ENCODE assay signal across 9 cellular contexts in the genomic region with DNA sequence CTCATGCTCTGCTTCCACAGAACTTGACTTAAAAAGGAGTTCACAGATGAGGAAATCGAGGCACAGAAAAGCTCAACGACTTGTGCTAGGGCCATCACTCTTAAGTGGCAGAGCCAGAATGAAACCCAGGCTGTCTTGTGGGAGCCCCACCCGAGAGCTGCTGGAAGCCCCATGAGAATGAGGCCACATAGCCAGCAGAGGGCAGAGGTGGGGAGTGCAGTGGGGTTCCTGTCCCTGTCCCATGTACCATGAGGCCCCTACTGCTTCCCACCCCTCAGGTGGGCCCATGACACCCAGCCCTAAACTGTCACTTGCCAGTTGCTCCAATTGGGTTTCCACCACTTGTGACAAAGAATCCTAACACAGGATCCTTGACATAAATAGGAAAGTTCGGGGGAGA.
DNase-seq lines count a peak whose midpoint lies in the region; ATAC-seq and TF ChIP-seq lines count a peak whose summit lies in the region.
"Had no signal": no experiment of that assay in that cellular context is flagged by ENCODE, and none has a peak within 500 bp of the region (broad histone marks: within the 10 kb centered on the region; RNA-seq: fewer than 3 reads in every experiment).

No MANE protein-coding gene starts in this region.

- 83% methylated on average over 4 of the region's 4 CpGs for WGBS in hepatocyte (ENCODE audit: low lambda C conversion rate, missing lambda C conversion rate)

- no peak overlapping the region for H2AFZ ChIP-seq in hepatocyte

- TF ChIP-seq CTCF in GM06990 (IDR thresholded peaks at IDR 0.05; ENCODE audit: insufficient read depth, low read length, poor library complexity, severe bottlenecking) (peak; percentile 51), hepatocyte (IDR thresholded peaks at IDR 0.05; ENCODE audit: poor library complexity) (peak; percentile 19)

- no peak overlapping the region for H3K4me3 ChIP-seq in GM06990 (replicated peaks; ENCODE audit: low read depth, low read length)
- no peak overlapping the region for H3K4me3 ChIP-seq in MG63
- no peak overlapping the region for H3K4me3 ChIP-seq in hepatocyte

- H3K36me3 ChIP-seq in GM06990 (ENCODE audit: control insufficient read depth, insufficient read depth, low read length) (no peaks in the 10 kb centered on the region), MG63 (no peaks in the 10 kb centered on the region), hepatocyte (replicated peaks; ENCODE audit: insufficient read depth, low read depth) (no peaks in the 10 kb centered on the region)

- H3K79me2 ChIP-seq in hepatocyte: no peaks in the 10 kb centered on the region

- ATAC-seq in HG03469 (IDR thresholded peaks at IDR 0.05; ENCODE audit: unreplicated experiment): no peak

- H4K20me1 ChIP-seq in hepatocyte (ENCODE audit: insufficient read depth, poor library complexity, severe bottlenecking): no peaks in the 10 kb centered on the region

- H3K9me3 ChIP-seq in MG63 (no peaks in the 10 kb centered on the region), hepatocyte (ENCODE audit: low read depth) (no peaks in the 10 kb centered on the region)

- H3K27ac ChIP-seq in hepatocyte: no peak overlapping the region
- H3K27ac ChIP-seq: epithelial cell of prostate had no signal

- H3K9me2 ChIP-seq in hepatocyte (replicated peaks; ENCODE audit: insufficient read depth): no peaks in the 10 kb centered on the region

- H3K4me2 ChIP-seq in hepatocyte: no peak overlapping the region

- peaks cover 7% of the 10 kb centered on the region for H3K4me1 ChIP-seq in hepatocyte (ENCODE audit: insufficient read depth)

- no peak for DNase-seq in GM06990 (ENCODE audit: extremely low read depth, insufficient read length)
- peak; percentile 20 for DNase-seq in MG63
- DNase-seq in activated T-cell treated with anti-CD3 and anti-CD28 coated beads for 48 hours (ENCODE audit: low read depth): peak; percentile 9
- peak; percentile 28 for DNase-seq in hepatocyte (ENCODE audit: low spot score)
- DNase-seq in stimulated activated CD8-positive, alpha-beta memory T cell treated with anti-CD3 and anti-CD28 coated beads, Interleukin-2, amount 100 ng/mL, for 48 hours (ENCODE audit: low read depth in 2 of 2): peak; percentile 1 to 13
- DNase-seq in RKO (ENCODE audit: low spot score): no peak
- DNase-seq in stimulated activated naive CD4-positive, alpha-beta T cell treated with Interleukin-2 at 50 U/mL for 16 hours (lab: John Stamatoyannopoulos, UW): no peak

- no peaks in the 10 kb centered on the region for H3K27me3 ChIP-seq in GM06990 (replicated peaks; ENCODE audit: control insufficient read depth, insufficient read depth, low read length)
- H3K27me3 ChIP-seq in MG63: no peaks in the 10 kb centered on the region
- no peaks in the 10 kb centered on the region for H3K27me3 ChIP-seq in hepatocyte

Comparison
In these comparisons a context has a peak if more than half of its experiments do, and no peak if none do; other contexts are left out.
1. DNase-seq: peak in MG63 (single experiment), activated T-cell treated with anti-CD3 and anti-CD28 coated beads for 48 hours (single experiment), hepatocyte (single experiment) and stimulated activated CD8-positive, alpha-beta memory T cell treated with anti-CD3 and anti-CD28 coated beads, Interleukin-2, amount 100 ng/mL, for 48 hours (2 of 2); none in GM06990 (single experiment), RKO (single experiment) and stimulated activated naive CD4-positive, alpha-beta T cell treated with Interleukin-2 at 50 U/mL for 16 hours (single experiment).